7 cellular contexts compared by ENCODE assay signal in genomic region chr10:95445837-95446347, GRCh38.
DNase-seq lines count a peak whose midpoint lies in the region; ATAC-seq and TF ChIP-seq lines count a peak whose summit lies in the region.

No MANE protein-coding gene starts in this region.

- no peak overlapping the region for H3K4me2 ChIP-seq in Karpas-422 (ENCODE audit: low read depth, low read length, poor library complexity, severe bottlenecking)

- H3K27me3 ChIP-seq in Karpas-422 (ENCODE audit: low read length), result no peaks in the 10 kb centered on the region
- no peaks in the 10 kb centered on the region for H3K27me3 ChIP-seq in right lobe of liver

- DNase-seq in Daoy (ENCODE audit: low read depth) (peak; percentile 80), Karpas-422 (peak; percentile 65), dermis blood vessel endothelial cell (peak; percentile 84), right lobe of liver (peak in 2 of 3 donors; percentile 41 to 74), stromal cell of bone marrow (ENCODE audit: low read depth) (peak; percentile 26)

- H4K20me1 ChIP-seq in Karpas-422 (ENCODE audit: insufficient read depth, low read depth, low read length), result no peaks in the 10 kb centered on the region

- no peak for TF ChIP-seq POLR2A in right lobe of liver (IDR thresholded peaks at IDR 0.05)

- H3K9me3 ChIP-seq in Karpas-422 (ENCODE audit: low read length), result no peaks in the 10 kb centered on the region
- no peaks in the 10 kb centered on the region for H3K9me3 ChIP-seq in right lobe of liver

- H3K79me2 ChIP-seq in Karpas-422 (ENCODE audit: low read length), result no peaks in the 10 kb centered on the region

- TF ChIP-seq CTCF in right lobe of liver (IDR thresholded peaks at IDR 0.05), result peak; percentile 74 to 92 (median 78)

- WGBS in right lobe of liver (ENCODE audit: insufficient coverage, low coverage, low lambda C conversion rate, missing lambda C conversion rate), result 22% methylated on average over 3 of the region's 7 CpGs

- intact Hi-C loops in right lobe of liver (cut with DNase I), result no loop called here

- H3K4me1 ChIP-seq in Karpas-422 (ENCODE audit: low read length) (no peaks in the 10 kb centered on the region), right lobe of liver (peaks cover 0 to 40% (median 13%) of the 10 kb centered on the region in 4 donors)

- H3K9me2 ChIP-seq in Karpas-422 (replicated peaks; ENCODE audit: insufficient read depth, low read length), result no peaks in the 10 kb centered on the region

- H3K9ac ChIP-seq in Karpas-422 (ENCODE audit: low read length), result no peak overlapping the region

- H2AFZ ChIP-seq in Karpas-422 (ENCODE audit: low read length), result no peak overlapping the region

- ATAC-seq in GM21423 (IDR thresholded peaks at IDR 0.05; ENCODE audit: unreplicated experiment), result peak; percentile 45
- ATAC-seq in SK-N-SH treated with all-trans-retinoic acid at 6 μM for 48 hours, result peak; percentile 86
- peak; percentile 66 to 81 (median 78) for ATAC-seq in right lobe of liver

- H3K27ac ChIP-seq in Karpas-422 (ENCODE audit: low read length) (no peak overlapping the region), right lobe of liver (peak overlapping the region; percentile 84 to 97 (median 90))

- no peaks in the 10 kb centered on the region for H3K36me3 ChIP-seq in Karpas-422 (ENCODE audit: insufficient read depth, low read length)
- H3K36me3 ChIP-seq in right lobe of liver, result no peaks in the 10 kb centered on the region

- H3K4me3 ChIP-seq in Karpas-422 (ENCODE audit: low read length) (no peak overlapping the region), right lobe of liver (no peak overlapping the region)

TF ChIP-seq in SK-N-SH treated with all-trans-retinoic acid at 6 μM for 48 hours, 23 proteins besides CTCF, POLR2A, EP300 and RAD21:
- no peak for TF ChIP-seq SNAI2 (CRISPR knock-in tag; IDR thresholded peaks at IDR 0.05)
- no peak for TF ChIP-seq ZC3H10 (CRISPR knock-in tag; IDR thresholded peaks at IDR 0.05)
- no peak for TF ChIP-seq CSDC2 (CRISPR knock-in tag; IDR thresholded peaks at IDR 0.05)
- no peak for TF ChIP-seq TOX (CRISPR knock-in tag; IDR thresholded peaks at IDR 0.05; ENCODE audit: borderline replicate concordance)
- TF ChIP-seq CSRNP3 (CRISPR knock-in tag; IDR thresholded peaks at IDR 0.05), result no peak
- no peak for TF ChIP-seq ZFP3 (CRISPR knock-in tag; IDR thresholded peaks at IDR 0.05)
- TF ChIP-seq POU6F1 (CRISPR knock-in tag; IDR thresholded peaks at IDR 0.05; ENCODE audit: borderline replicate concordance, low read depth), result no peak
- no peak for TF ChIP-seq PPARA (CRISPR knock-in tag; IDR thresholded peaks at IDR 0.05; ENCODE audit: borderline replicate concordance)
- no peak for TF ChIP-seq TSHZ2 (CRISPR knock-in tag; IDR thresholded peaks at IDR 0.05)
- no peak for TF ChIP-seq GLIS3 (CRISPR knock-in tag; IDR thresholded peaks at IDR 0.05)
- TF ChIP-seq TCF4 (CRISPR knock-in tag; IDR thresholded peaks at IDR 0.05; ENCODE audit: borderline replicate concordance), result no peak
- no peak for TF ChIP-seq RARB (CRISPR knock-in tag; IDR thresholded peaks at IDR 0.05)
- TF ChIP-seq ARNTL (CRISPR knock-in tag; IDR thresholded peaks at IDR 0.05; ENCODE audit: borderline replicate concordance, low read depth), result no peak
- no peak for TF ChIP-seq ZNF565 (CRISPR knock-in tag; conservative IDR thresholded peaks at IDR 0.05; ENCODE audit: low read depth)
- no peak for TF ChIP-seq ZFP30 (CRISPR knock-in tag; IDR thresholded peaks at IDR 0.05)
- no peak for TF ChIP-seq ESRRG (CRISPR knock-in tag; IDR thresholded peaks at IDR 0.05)
TF ChIP-seq in SK-N-SH treated with all-trans-retinoic acid at 6 μM for 48 hours: peak in this region for 0.

Comparison
In these comparisons a context has a peak if more than half of its experiments do, and no peak if none do; other contexts are left out.
1. DNase-seq: peak in every context shown above with its lines; median percentile 84 in dermis blood vessel endothelial cell; 80 in Daoy; 65 in Karpas-422; 58 in right lobe of liver; 26 in stromal cell of bone marrow.